In genomic region chr15:32003558-32003957, GRCh38 we compare ENCODE assay signal across 28 cellular contexts.
"Had no signal": no experiment of that assay in that cellular context is flagged by ENCODE, and none has a peak within 500 bp of the region (broad histone marks: within the 10 kb centered on the region; RNA-seq: fewer than 3 reads in every experiment).

No MANE protein-coding gene starts in this region.

- H3K4me3 Mint-ChIP-seq: immature natural killer cell; natural killer cell; stimulated activated naive CD8-positive, alpha-beta T cell treated with anti-CD3 and anti-CD28 coated beads, Interleukin-15, amount 100 ng/mL, for 72 hours had no signal

- H3K4me1 Mint-ChIP-seq: immature natural killer cell; natural killer cell; stimulated activated naive CD8-positive, alpha-beta T cell treated with anti-CD3 and anti-CD28 coated beads, Interleukin-15, amount 100 ng/mL, for 72 hours had no signal

- H3K27me3 ChIP-seq: ovary, right lobe of liver, transverse colon, upper lobe of right lung, uterus had no signal

- H3K27ac Mint-ChIP-seq: immature natural killer cell; natural killer cell; stimulated activated naive CD8-positive, alpha-beta T cell treated with anti-CD3 and anti-CD28 coated beads, Interleukin-15, amount 100 ng/mL, for 72 hours had no signal

- H3K4me2 ChIP-seq: smooth muscle cell had no signal

- DNase-seq: dermis blood vessel endothelial cell; effector memory CD4-positive, alpha-beta T cell; erythroblast; esophagus squamous epithelium; foreskin melanocyte; glutamatergic neuron; heart right ventricle; hippocampal formation; immature natural killer cell; islet precursor cell; left ventricle myocardium superior; lower lobe of right lung; natural killer cell; occipital lobe; ovary; right lobe of liver; stimulated activated CD4-positive, alpha-beta T cell treated with anti-CD3 and anti-CD28 coated beads, Interleukin-12 subunit alpha, Interleukin-12 subunit beta, amount 100 ng/mL, for 4 hours; stimulated activated CD4-positive, alpha-beta T cell treated with anti-CD3 and anti-CD28 coated beads, Interleukin-1b, Interleukin-23, amount 100 ng/mL, for 48 hours; stimulated activated CD4-positive, alpha-beta T cell treated with anti-CD3 and anti-CD28 coated beads, Interleukin-4, amount 100 ng/mL, for 1 hour; stimulated activated CD8-positive, alpha-beta memory T cell treated with anti-CD3 and anti-CD28 coated beads, Interleukin-4, amount 100 ng/mL, for 48 hours; stimulated activated naive CD4-positive, alpha-beta T cell; stimulated activated naive CD8-positive, alpha-beta T cell treated with anti-CD3 and anti-CD28 coated beads, Interleukin-15, amount 100 ng/mL, for 72 hours; transverse colon; upper lobe of right lung; uterus had no signal

- H3K27ac ChIP-seq: coronary artery, esophagus squamous epithelium, heart right ventricle, lower lobe of right lung, ovary, right lobe of liver, suprapubic skin, transverse colon, upper lobe of right lung, uterus had no signal

- H3K9me3 ChIP-seq: esophagus squamous epithelium, heart right ventricle, lower lobe of right lung, ovary, right lobe of liver, suprapubic skin, transverse colon, upper lobe of right lung, uterus had no signal

- H3K4me3 ChIP-seq: coronary artery, esophagus squamous epithelium, heart right ventricle, lower lobe of right lung, ovary, right lobe of liver, smooth muscle cell, suprapubic skin, transverse colon, upper lobe of right lung, uterus had no signal

- H3K36me3 ChIP-seq: esophagus squamous epithelium, heart right ventricle, lower lobe of right lung, ovary, right lobe of liver, suprapubic skin, transverse colon, upper lobe of right lung, uterus had no signal

- H3K36me3 Mint-ChIP-seq: natural killer cell had no signal

- H3K9me3 Mint-ChIP-seq: immature natural killer cell; natural killer cell; stimulated activated naive CD8-positive, alpha-beta T cell treated with anti-CD3 and anti-CD28 coated beads, Interleukin-15, amount 100 ng/mL, for 72 hours had no signal

- H3K4me1 ChIP-seq: esophagus squamous epithelium, heart right ventricle, lower lobe of right lung, right lobe of liver, suprapubic skin, transverse colon, upper lobe of right lung, uterus had no signal

- ATAC-seq: heart right ventricle; left ventricle myocardium superior; lower lobe of right lung; natural killer cell; right lobe of liver; stimulated activated naive CD8-positive, alpha-beta T cell treated with anti-CD3 and anti-CD28 coated beads, Interleukin-15, amount 100 ng/mL, for 72 hours; upper lobe of right lung had no signal
